3 cellular contexts compared by ENCODE assay signal in genomic region chr16:86497551-86498021, GRCh38.
TF ChIP-seq lines count a peak whose summit lies in the region.

No MANE protein-coding gene starts in this region.

TF ChIP-seq in SK-N-SH, 30 proteins besides CTCF, POLR2A, EP300 and RAD21 (continued from another document):
- peak; percentile 60; the same call in 1 of the 2 replicates for TF ChIP-seq EZH2phosphoT487 (IDR thresholded peaks at IDR 0.05; ENCODE audit: borderline replicate concordance, low read depth)
TF ChIP-seq in SK-N-SH: peak in this region for 1.

TF ChIP-seq in SK-N-SH treated with all-trans-retinoic acid at 6 μM for 48 hours, 23 proteins besides CTCF, POLR2A, EP300 and RAD21:
- no peak for TF ChIP-seq PATZ1 (CRISPR knock-in tag; IDR thresholded peaks at IDR 0.05; ENCODE audit: borderline replicate concordance)
- no peak for TF ChIP-seq ZNF8 (CRISPR knock-in tag; IDR thresholded peaks at IDR 0.05)
- no peak for TF ChIP-seq SNAI2 (CRISPR knock-in tag; IDR thresholded peaks at IDR 0.05)
- no peak for TF ChIP-seq POU6F1 (CRISPR knock-in tag; IDR thresholded peaks at IDR 0.05; ENCODE audit: borderline replicate concordance, low read depth)
- TF ChIP-seq BACH2 (CRISPR knock-in tag; IDR thresholded peaks at IDR 0.05; ENCODE audit: borderline replicate concordance): no peak
- no peak for TF ChIP-seq ZFP3 (CRISPR knock-in tag; IDR thresholded peaks at IDR 0.05)
- TF ChIP-seq ZC3H10 (CRISPR knock-in tag; IDR thresholded peaks at IDR 0.05): no peak
- no peak for TF ChIP-seq OSR1 (CRISPR knock-in tag; IDR thresholded peaks at IDR 0.05)
- no peak for TF ChIP-seq ESRRG (CRISPR knock-in tag; IDR thresholded peaks at IDR 0.05)
- TF ChIP-seq TOX (CRISPR knock-in tag; IDR thresholded peaks at IDR 0.05; ENCODE audit: borderline replicate concordance): no peak

TF ChIP-seq in neural cell, 6 proteins besides CTCF, POLR2A, EP300 and RAD21 (continued from another document):
- no peak for TF ChIP-seq POLR2AphosphoS5 (IDR thresholded peaks at IDR 0.05)
- TF ChIP-seq REST (IDR thresholded peaks at IDR 0.05; ENCODE audit: borderline replicate concordance): no peak
